ENCODE assay signal across 2 cellular contexts in the genomic region with DNA sequence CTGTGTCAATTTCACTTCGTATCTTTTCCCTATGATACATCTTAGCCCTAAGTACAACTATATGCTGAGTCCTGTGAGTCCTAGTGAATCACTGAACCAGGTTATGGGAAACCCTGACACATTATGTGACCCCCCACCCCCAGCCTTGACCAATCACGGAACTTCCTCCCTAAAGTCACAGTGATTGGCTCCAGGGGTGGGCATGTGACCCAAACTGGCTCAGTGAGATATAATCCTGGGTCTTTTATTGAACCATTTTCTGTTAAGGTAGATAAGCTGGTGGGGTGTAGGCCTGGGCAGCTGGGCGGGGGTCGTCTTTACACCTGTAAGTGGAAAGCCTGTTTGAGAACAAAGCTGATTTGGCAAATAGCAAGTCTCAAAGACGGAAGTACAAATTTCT.
TF ChIP-seq lines count a peak whose summit lies in the region.

No MANE protein-coding gene starts in this region.

TF ChIP-seq in Ishikawa, 13 proteins besides CTCF, POLR2A, EP300 and RAD21:
- TF ChIP-seq, protein P1, sequence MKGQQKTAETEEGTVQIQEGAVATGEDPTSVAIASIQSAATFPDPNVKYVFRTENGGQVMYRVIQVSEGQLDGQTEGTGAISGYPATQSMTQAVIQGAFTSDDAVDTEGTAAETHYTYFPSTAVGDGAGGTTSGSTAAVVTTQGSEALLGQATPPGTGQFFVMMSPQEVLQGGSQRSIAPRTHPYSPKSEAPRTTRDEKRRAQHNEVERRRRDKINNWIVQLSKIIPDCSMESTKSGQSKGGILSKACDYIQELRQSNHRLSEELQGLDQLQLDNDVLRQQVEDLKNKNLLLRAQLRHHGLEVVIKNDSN (IDR thresholded peaks at IDR 0.05), result peak; percentile 59
- TF ChIP-seq REST (IDR thresholded peaks at IDR 0.05; ENCODE audit: low read depth), result no peak
TF ChIP-seq in Ishikawa: peak in this region for 1.

TF ChIP-seq in H1, 55 proteins besides CTCF, POLR2A, EP300 and RAD21:
- TF ChIP-seq, protein P2, sequence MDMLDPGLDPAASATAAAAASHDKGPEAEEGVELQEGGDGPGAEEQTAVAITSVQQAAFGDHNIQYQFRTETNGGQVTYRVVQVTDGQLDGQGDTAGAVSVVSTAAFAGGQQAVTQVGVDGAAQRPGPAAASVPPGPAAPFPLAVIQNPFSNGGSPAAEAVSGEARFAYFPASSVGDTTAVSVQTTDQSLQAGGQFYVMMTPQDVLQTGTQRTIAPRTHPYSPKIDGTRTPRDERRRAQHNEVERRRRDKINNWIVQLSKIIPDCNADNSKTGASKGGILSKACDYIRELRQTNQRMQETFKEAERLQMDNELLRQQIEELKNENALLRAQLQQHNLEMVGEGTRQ (IDR thresholded peaks at IDR 0.05; ENCODE audit: low read length), result 0 out of 2 replicates have a peak, but pooled peaks have one; percentile 20
- TF ChIP-seq CEBPB (IDR thresholded peaks at IDR 0.05; ENCODE audit: low read depth, low read length), result no peak
